ENCODE assay signal across 2 cellular contexts in the genomic region with DNA sequence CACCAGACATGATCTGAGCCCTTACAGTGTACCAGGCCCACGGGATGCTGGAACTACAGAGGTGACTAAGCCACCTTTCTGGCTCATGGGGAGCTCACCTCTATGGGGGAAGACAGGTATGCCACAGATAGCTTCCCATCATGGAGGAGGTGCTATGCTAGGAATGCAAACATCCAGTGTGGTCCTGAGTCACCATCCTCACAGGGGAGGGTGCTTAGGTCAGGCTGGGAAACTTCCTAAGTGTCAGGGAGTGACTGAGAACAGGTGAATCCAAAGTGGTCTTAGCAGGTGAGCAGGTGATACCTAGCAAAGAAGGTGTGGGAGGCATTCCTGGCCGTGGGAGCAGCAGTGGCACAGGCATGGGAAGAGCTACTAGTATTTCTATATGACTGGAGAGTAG.
TF ChIP-seq lines count a peak whose summit lies in the region.

No MANE protein-coding gene starts in this region.

TF ChIP-seq in IMR-90, 13 proteins besides CTCF, POLR2A, EP300 and RAD21:
- TF ChIP-seq RCOR1 (IDR thresholded peaks at IDR 0.05; ENCODE audit: insufficient replicate concordance, low read length) = no peak
- TF ChIP-seq, protein P1, sequence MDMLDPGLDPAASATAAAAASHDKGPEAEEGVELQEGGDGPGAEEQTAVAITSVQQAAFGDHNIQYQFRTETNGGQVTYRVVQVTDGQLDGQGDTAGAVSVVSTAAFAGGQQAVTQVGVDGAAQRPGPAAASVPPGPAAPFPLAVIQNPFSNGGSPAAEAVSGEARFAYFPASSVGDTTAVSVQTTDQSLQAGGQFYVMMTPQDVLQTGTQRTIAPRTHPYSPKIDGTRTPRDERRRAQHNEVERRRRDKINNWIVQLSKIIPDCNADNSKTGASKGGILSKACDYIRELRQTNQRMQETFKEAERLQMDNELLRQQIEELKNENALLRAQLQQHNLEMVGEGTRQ (IDR thresholded peaks at IDR 0.05; ENCODE audit: low read depth, low read length) = no peak
TF ChIP-seq in IMR-90: peak in this region for 0.

TF ChIP-seq in H1, 55 proteins besides CTCF, POLR2A, EP300 and RAD21:
- TF ChIP-seq KDM4A (IDR thresholded peaks at IDR 0.05; ENCODE audit: low read depth, low read length, severe bottlenecking) (no peak), JUND (IDR thresholded peaks at IDR 0.05; ENCODE audit: low read length) (peak; percentile 62; the same call in 1 of the 2 replicates), SIX5 (IDR thresholded peaks at IDR 0.05; ENCODE audit: low read depth, low read length) (no peak), BACH1 (IDR thresholded peaks at IDR 0.05; ENCODE audit: low read length) (0 out of 2 replicates have a peak, but pooled peaks have one; percentile 49), YY1 (IDR thresholded peaks at IDR 0.05; ENCODE audit: low read depth, low read length) (0 out of 2 replicates have a peak, but pooled peaks have one; percentile 49), GABPA (IDR thresholded peaks at IDR 0.05; ENCODE audit: borderline replicate concordance, insufficient read depth, low read length) (no peak), POLR2AphosphoS5 (IDR thresholded peaks at IDR 0.05; ENCODE audit: low read depth, low read length) (peak; percentile 28; the same call in 1 of the 2 replicates), TEAD4 (IDR thresholded peaks at IDR 0.05; ENCODE audit: low read depth, low read length) (peak; percentile 95), CEBPB (IDR thresholded peaks at IDR 0.05; ENCODE audit: low read depth, low read length) (no peak), RXRA (IDR thresholded peaks at IDR 0.05; ENCODE audit: insufficient read depth, low read depth, low read length) (no peak)
- TF ChIP-seq, protein P2, sequence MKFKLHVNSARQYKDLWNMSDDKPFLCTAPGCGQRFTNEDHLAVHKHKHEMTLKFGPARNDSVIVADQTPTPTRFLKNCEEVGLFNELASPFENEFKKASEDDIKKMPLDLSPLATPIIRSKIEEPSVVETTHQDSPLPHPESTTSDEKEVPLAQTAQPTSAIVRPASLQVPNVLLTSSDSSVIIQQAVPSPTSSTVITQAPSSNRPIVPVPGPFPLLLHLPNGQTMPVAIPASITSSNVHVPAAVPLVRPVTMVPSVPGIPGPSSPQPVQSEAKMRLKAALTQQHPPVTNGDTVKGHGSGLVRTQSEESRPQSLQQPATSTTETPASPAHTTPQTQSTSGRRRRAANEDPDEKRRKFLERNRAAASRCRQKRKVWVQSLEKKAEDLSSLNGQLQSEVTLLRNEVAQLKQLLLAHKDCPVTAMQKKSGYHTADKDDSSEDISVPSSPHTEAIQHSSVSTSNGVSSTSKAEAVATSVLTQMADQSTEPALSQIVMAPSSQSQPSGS (IDR thresholded peaks at IDR 0.05; ENCODE audit: low read length) = no peak
- TF ChIP-seq, protein P1 (IDR thresholded peaks at IDR 0.05; ENCODE audit: low read length) = no peak
TF ChIP-seq in H1: peak in this region for 5.
